11 cellular contexts compared by ENCODE assay signal in genomic region chr2:48112911-48113687, GRCh38.
DNase-seq lines count a peak whose midpoint lies in the region; ATAC-seq and TF ChIP-seq lines count a peak whose summit lies in the region.
"Had no signal": no experiment of that assay in that cellular context is flagged by ENCODE, and none has a peak within 500 bp of the region (broad histone marks: within the 10 kb centered on the region; RNA-seq: fewer than 3 reads in every experiment).

No MANE protein-coding gene starts in this region.

- H2AFZ ChIP-seq in DND-41 (ENCODE audit: low read depth, low read length) (no peak overlapping the region), PC-3 (ENCODE audit: low read length) (no peak overlapping the region)

- no peak overlapping the region for H3K4me3 Mint-ChIP-seq in dendritic cell treated with granulocyte-macrophage colony-stimulating factor and Interleukin-4, amounts not matched to agents 40 ng/mL and 50 ng/mL, for 4 days
- H3K4me3 Mint-ChIP-seq in osteocyte (ENCODE audit: unreplicated experiment): peak overlapping the region; percentile 19

- no peak overlapping the region for H3K4me2 ChIP-seq in DND-41 (ENCODE audit: insufficient read depth, low read length)
- peak overlapping the region; percentile 5; the same call in 1 of the 2 replicates for H3K4me2 ChIP-seq in PC-3 (ENCODE audit: low read length)

- POLR2A ChIA-PET in PC-3 (lab: Charles Lee; ENCODE audit: unreplicated experiment): no interaction called here

- H3K4me3 ChIP-seq in DND-41 (ENCODE audit: low read depth in 1 of 2, low read length in 2 of 2): no peak overlapping the region
- H3K4me3 ChIP-seq in PC-3 (ENCODE audit: low read length): no peak overlapping the region

- no peak for TF ChIP-seq CTCF in DND-41 (IDR thresholded peaks at IDR 0.05; ENCODE audit: borderline replicate concordance, extremely low read depth, low read length, poor library complexity, severe bottlenecking)
- no peak for TF ChIP-seq CTCF in PC-3 (conservative IDR thresholded peaks at IDR 0.05; ENCODE audit: low read depth, low read length)
- no peak for TF ChIP-seq CTCF in osteocyte (IDR thresholded peaks at IDR 0.05)
- no peak for TF ChIP-seq CTCF in GM13977 (IDR thresholded peaks at IDR 0.05; ENCODE audit: extremely low read depth, insufficient read depth, missing control alignments)

- H3F3A ChIP-seq in PC-3 (ENCODE audit: low read length, unreplicated experiment): no peaks in the 10 kb centered on the region

- no peaks in the 10 kb centered on the region for H3K79me2 ChIP-seq in DND-41 (ENCODE audit: insufficient read depth, low read length)
- no peaks in the 10 kb centered on the region for H3K79me2 ChIP-seq in PC-3 (ENCODE audit: low read length)

- in situ Hi-C loops in GM13977 (cut with MboI; ENCODE audit: low pct_unique_long_range_greater_than_20kb, low sequenced_read_pairs, unreplicated experiment): no loop called here

- peak; percentile 22; the same call in 2 of the 3 replicates for ATAC-seq in DND-41 (ENCODE audit: insufficient read depth, low read depth)
- no peak for ATAC-seq in PC-3
- no peak for ATAC-seq in HG02981 (IDR thresholded peaks at IDR 0.05; ENCODE audit: unreplicated experiment)
- ATAC-seq in GM21717 (IDR thresholded peaks at IDR 0.05; ENCODE audit: unreplicated experiment): no peak
- no peak for ATAC-seq in HG02678 (IDR thresholded peaks at IDR 0.05; ENCODE audit: unreplicated experiment)

- H3K4me1 Mint-ChIP-seq in dendritic cell treated with granulocyte-macrophage colony-stimulating factor and Interleukin-4, amounts not matched to agents 40 ng/mL and 50 ng/mL, for 4 days (ENCODE audit: low read depth): peaks cover 53% of the 10 kb centered on the region
- H3K4me1 Mint-ChIP-seq in osteocyte (ENCODE audit: unreplicated experiment): peaks cover 13% of the 10 kb centered on the region

- H3K27ac ChIP-seq in DND-41 (ENCODE audit: low read length): no peak overlapping the region
- H3K27ac ChIP-seq in PC-3 (ENCODE audit: low read length): peak overlapping the region; percentile 89

- H3K36me3 ChIP-seq in DND-41 (ENCODE audit: insufficient read depth, low read length) (no peaks in the 10 kb centered on the region), PC-3 (ENCODE audit: low read depth, low read length) (no peaks in the 10 kb centered on the region)
- H3K36me3 ChIP-seq: ascending aorta, uterus had no signal

- DNase-seq in DND-41 (peak; percentile 21), PC-3 (no peak), osteocyte (ENCODE audit: extremely low spot score, unreplicated experiment) (no peak), GM13977 (ENCODE audit: low spot score) (no peak)
- DNase-seq: NCI-H526 treated with DMSO at 0.1 percent for 48 hours, uterus had no signal

- H3K4me1 ChIP-seq in DND-41 (ENCODE audit: insufficient read depth, low read length) (peaks cover 16% of the 10 kb centered on the region), PC-3 (ENCODE audit: insufficient read depth, low read length) (peaks cover 60% of the 10 kb centered on the region)
- H3K4me1 ChIP-seq: uterus had no signal

- H3K27me3 ChIP-seq in DND-41 (ENCODE audit: insufficient read depth, low read length, poor library complexity) (no peaks in the 10 kb centered on the region), PC-3 (ENCODE audit: low read length) (no peaks in the 10 kb centered on the region)
- H3K27me3 ChIP-seq: ascending aorta, uterus had no signal

- H3K27me3 Mint-ChIP-seq in dendritic cell treated with granulocyte-macrophage colony-stimulating factor and Interleukin-4, amounts not matched to agents 40 ng/mL and 50 ng/mL, for 4 days: no peaks in the 10 kb centered on the region
- no peaks in the 10 kb centered on the region for H3K27me3 Mint-ChIP-seq in osteocyte (ENCODE audit: unreplicated experiment)

- H4K20me1 ChIP-seq in DND-41 (ENCODE audit: insufficient read depth, low read length) (no peaks in the 10 kb centered on the region), PC-3 (ENCODE audit: low read length) (no peaks in the 10 kb centered on the region)

- no TSS peak for BruUV-seq in PC-3 (replicated peaks; lab: Mats Ljungman, UMichigan)

- no peaks in the 10 kb centered on the region for H3K36me3 Mint-ChIP-seq in dendritic cell treated with granulocyte-macrophage colony-stimulating factor and Interleukin-4, amounts not matched to agents 40 ng/mL and 50 ng/mL, for 4 days (ENCODE audit: low read depth)
- H3K36me3 Mint-ChIP-seq in osteocyte (ENCODE audit: unreplicated experiment): no peaks in the 10 kb centered on the region

- H3K9me3 ChIP-seq in DND-41 (ENCODE audit: insufficient read depth, low read length, severe bottlenecking): no peaks in the 10 kb centered on the region
- no peaks in the 10 kb centered on the region for H3K9me3 ChIP-seq in PC-3 (ENCODE audit: low read length)
- H3K9me3 ChIP-seq: ascending aorta, uterus had no signal

- peak overlapping the region; percentile 93 for H3K27ac Mint-ChIP-seq in dendritic cell treated with granulocyte-macrophage colony-stimulating factor and Interleukin-4, amounts not matched to agents 40 ng/mL and 50 ng/mL, for 4 days
- peak overlapping the region; percentile 52 for H3K27ac Mint-ChIP-seq in osteocyte (ENCODE audit: unreplicated experiment)

- no peak overlapping the region for H3K9ac ChIP-seq in DND-41 (ENCODE audit: low read depth, low read length)
- peak overlapping the region; percentile 62 for H3K9ac ChIP-seq in PC-3 (ENCODE audit: low read length)

- intact Hi-C loops in PC-3 (cut with micrococcal nuclease): no loop called here
- intact Hi-C loops in dendritic cell treated with granulocyte-macrophage colony-stimulating factor and Interleukin-4, amounts not matched to agents 40 ng/mL and 50 ng/mL, for 4 days (cut with micrococcal nuclease): no loop called here

- CTCF ChIA-PET in PC-3 (lab: Charles Lee): no interaction called here

- H3K9me2 ChIP-seq in PC-3 (replicated peaks; ENCODE audit: low read length): no peaks in the 10 kb centered on the region

- H3K9me3 Mint-ChIP-seq in dendritic cell treated with granulocyte-macrophage colony-stimulating factor and Interleukin-4, amounts not matched to agents 40 ng/mL and 50 ng/mL, for 4 days: no peaks in the 10 kb centered on the region
- H3K9me3 Mint-ChIP-seq in osteocyte (ENCODE audit: unreplicated experiment): no peaks in the 10 kb centered on the region
